ENCODE assay signal across 1 cellular context in the genomic region with DNA sequence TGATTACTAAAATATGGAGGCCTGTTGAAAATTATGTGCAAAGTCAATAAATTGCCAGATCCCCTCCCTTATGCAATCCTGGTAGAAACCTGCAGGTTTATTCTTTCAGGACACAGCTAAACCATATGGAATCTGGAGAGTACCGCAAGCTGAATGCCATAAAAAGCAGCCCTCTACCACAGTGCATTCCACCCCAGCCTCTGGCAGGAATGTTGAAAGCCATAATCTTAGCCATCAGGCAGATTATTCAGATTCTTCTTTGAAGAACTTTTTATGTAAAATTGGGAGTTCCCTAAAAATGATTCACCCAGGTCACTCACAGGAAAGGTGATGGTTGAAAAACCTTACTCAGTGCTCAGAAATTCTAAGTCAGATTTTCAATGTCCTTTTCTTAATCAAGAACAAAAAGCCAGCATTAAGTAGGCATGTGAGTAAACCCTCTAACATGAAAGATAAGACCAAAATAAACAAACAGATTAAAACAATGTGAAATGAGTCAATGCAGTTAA.
TF ChIP-seq lines count a peak whose summit lies in the region.

No MANE protein-coding gene starts in this region.

TF ChIP-seq in IMR-90, 13 proteins besides CTCF, POLR2A, EP300 and RAD21:
- peak; percentile 66 for TF ChIP-seq CEBPB (IDR thresholded peaks at IDR 0.05; ENCODE audit: low read depth, low read length)
- TF ChIP-seq MAZ (IDR thresholded peaks at IDR 0.05; ENCODE audit: borderline replicate concordance, low read depth, low read length), result no peak
- 0 out of 2 replicates have a peak, but pooled peaks have one; percentile 14 for TF ChIP-seq FOS (IDR thresholded peaks at IDR 0.05; ENCODE audit: low read depth, low read length)
- peak; percentile 42 for TF ChIP-seq BHLHE40 (IDR thresholded peaks at IDR 0.05; ENCODE audit: low read depth, low read length)
TF ChIP-seq in IMR-90: peak in this region for 3.
